Comparison of ENCODE assay signal across 26 cellular contexts in the genomic region with DNA sequence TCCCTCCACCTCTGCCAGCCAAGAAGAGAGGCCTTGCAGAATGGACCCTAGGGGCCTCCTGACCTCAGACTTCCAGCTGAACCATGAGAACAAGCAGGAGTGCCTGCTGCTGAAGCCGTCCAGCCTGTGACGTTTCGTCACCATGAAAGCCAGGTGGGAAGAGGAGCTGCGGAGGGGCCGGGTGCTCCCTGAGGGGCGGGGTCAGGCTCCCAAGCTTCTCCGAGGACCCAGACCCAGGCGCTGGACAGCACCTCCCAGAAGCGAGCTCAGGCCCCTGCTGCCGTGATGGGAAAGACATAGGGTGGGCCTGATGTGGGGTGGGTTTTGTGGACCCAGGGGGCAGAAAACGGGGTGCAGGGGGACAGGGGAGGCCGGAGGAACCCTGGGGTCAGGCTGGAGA.
"Had no signal": no experiment of that assay in that cellular context is flagged by ENCODE, and none has a peak within 500 bp of the region (broad histone marks: within the 10 kb centered on the region; RNA-seq: fewer than 3 reads in every experiment).

No MANE protein-coding gene starts in this region.

- H3K9me3 Mint-ChIP-seq: activated T-helper 17 cell treated with anti-CD3 and anti-CD28 coated beads, Interleukin-2, amount 50 U/mL, for 72 hours; stimulated activated memory B cell treated with anti-CD40 and anti-IgM and Interleukin-4, amounts not matched to agents 10 μg/mL and 1 μg/mL and 100 μg/mL, for 72 hours had no signal

- H3K36me3 ChIP-seq: breast epithelium, colonic mucosa, heart left ventricle, left lung, ovary, vagina, WERI-Rb-1 had no signal

- H3K9me3 ChIP-seq: colonic mucosa, ovary had no signal

- FAIRE-seq: TTC549 had no signal

- H3K27ac ChIP-seq: breast epithelium, colonic mucosa, dorsolateral prefrontal cortex, heart left ventricle, left lung, ovary, psoas muscle, skin epidermis, vagina, WERI-Rb-1 had no signal

- H3K4me3 Mint-ChIP-seq: activated CD8-positive, alpha-beta T cell treated with anti-CD3 and anti-CD28 coated beads, Interleukin-2, amount 10 ng/mL, durations not matched to agents 7 days and 5 days; activated naive CD4-positive, alpha-beta T cell treated with anti-CD3 and anti-CD28 coated beads for 36 hours; activated naive CD8-positive, alpha-beta T cell treated with anti-CD3 and anti-CD28 coated beads, Interleukin-2, amount 10 ng/mL, durations not matched to agents 7 days and 5 days; activated T-helper 17 cell treated with anti-CD3 and anti-CD28 coated beads, Interleukin-2, amount 50 U/mL, for 72 hours; effector memory CD8-positive, alpha-beta T cell; naive thymus-derived CD4-positive, alpha-beta T cell; stimulated activated memory B cell treated with anti-CD40 and anti-IgM and Interleukin-4, amounts not matched to agents 10 μg/mL and 1 μg/mL and 100 μg/mL, for 72 hours; type B pancreatic cell had no signal

- H3K4me3 ChIP-seq: breast epithelium, colonic mucosa, dorsolateral prefrontal cortex, heart left ventricle, left lung, lung, ovary, psoas muscle, skin epidermis, vagina had no signal

- H3K27me3 ChIP-seq: breast epithelium, colonic mucosa, heart left ventricle, left lung, ovary, vagina had no signal

- ATAC-seq: activated CD8-positive, alpha-beta T cell treated with anti-CD3 and anti-CD28 coated beads, Interleukin-2, amount 10 ng/mL, durations not matched to agents 7 days and 5 days; activated T-helper 17 cell treated with anti-CD3 and anti-CD28 coated beads, Interleukin-2, amount 50 U/mL, for 72 hours; effector memory CD8-positive, alpha-beta T cell; heart left ventricle; left lung; naive thymus-derived CD4-positive, alpha-beta T cell; psoas muscle; stimulated activated memory B cell treated with anti-CD40 and anti-IgM and Interleukin-4, amounts not matched to agents 10 μg/mL and 1 μg/mL and 100 μg/mL, for 72 hours had no signal

- H3K4me1 ChIP-seq: breast epithelium, colonic mucosa, heart left ventricle, left lung, psoas muscle, vagina had no signal

- H3K27me3 Mint-ChIP-seq: activated T-helper 17 cell treated with anti-CD3 and anti-CD28 coated beads, Interleukin-2, amount 50 U/mL, for 72 hours had no signal

- H3K36me3 Mint-ChIP-seq: activated naive CD8-positive, alpha-beta T cell treated with anti-CD3 and anti-CD28 coated beads, Interleukin-2, amount 10 ng/mL, durations not matched to agents 7 days and 5 days; stimulated activated memory B cell treated with anti-CD40 and anti-IgM and Interleukin-4, amounts not matched to agents 10 μg/mL and 1 μg/mL and 100 μg/mL, for 72 hours; type B pancreatic cell had no signal

- H3K4me1 Mint-ChIP-seq: activated naive CD8-positive, alpha-beta T cell treated with anti-CD3 and anti-CD28 coated beads, Interleukin-2, amount 10 ng/mL, durations not matched to agents 7 days and 5 days; activated T-helper 17 cell treated with anti-CD3 and anti-CD28 coated beads, Interleukin-2, amount 50 U/mL, for 72 hours; naive thymus-derived CD4-positive, alpha-beta T cell; stimulated activated memory B cell treated with anti-CD40 and anti-IgM and Interleukin-4, amounts not matched to agents 10 μg/mL and 1 μg/mL and 100 μg/mL, for 72 hours had no signal

- DNase-seq: activated CD4-positive, alpha-beta T cell treated with anti-CD3 and anti-CD28 coated beads for 1 hour; activated CD4-positive, alpha-beta T cell treated with anti-CD3 and anti-CD28 coated beads, Interleukin-2, amount 50 U/mL, for 1 hour; activated CD8-positive, alpha-beta T cell treated with anti-CD3 and anti-CD28 coated beads, Interleukin-2, amount 10 ng/mL, durations not matched to agents 7 days and 5 days; activated naive CD4-positive, alpha-beta T cell treated with anti-CD3 and anti-CD28 coated beads for 36 hours; activated naive CD8-positive, alpha-beta T cell treated with anti-CD3 and anti-CD28 coated beads, Interleukin-2, amount 10 ng/mL, durations not matched to agents 7 days and 5 days; amniotic stem cell; colonic mucosa; effector memory CD8-positive, alpha-beta T cell; heart left ventricle; left lung; naive thymus-derived CD4-positive, alpha-beta T cell; ovary; psoas muscle; right cardiac atrium; stimulated activated CD4-positive, alpha-beta T cell treated with anti-CD3 and anti-CD28 coated beads, Interleukin-2, amount 100 ng/mL, for 24 hours; T-helper 1 cell; WERI-Rb-1 had no signal

- H3K27ac Mint-ChIP-seq: activated CD8-positive, alpha-beta T cell treated with anti-CD3 and anti-CD28 coated beads, Interleukin-2, amount 10 ng/mL, durations not matched to agents 7 days and 5 days; activated naive CD4-positive, alpha-beta T cell treated with anti-CD3 and anti-CD28 coated beads for 36 hours; activated naive CD8-positive, alpha-beta T cell treated with anti-CD3 and anti-CD28 coated beads, Interleukin-2, amount 10 ng/mL, durations not matched to agents 7 days and 5 days; activated T-helper 17 cell treated with anti-CD3 and anti-CD28 coated beads, Interleukin-2, amount 50 U/mL, for 72 hours; naive thymus-derived CD4-positive, alpha-beta T cell; stimulated activated memory B cell treated with anti-CD40 and anti-IgM and Interleukin-4, amounts not matched to agents 10 μg/mL and 1 μg/mL and 100 μg/mL, for 72 hours; type B pancreatic cell had no signal
